7 cellular contexts compared by ENCODE assay signal in genomic region chr1:156892190-156893047, GRCh38. TPM values are rescaled to one million over a fixed set of nuclear protein-coding genes. Genes with fewer than 3 reads are reported as not detected.
DNase-seq lines count a peak whose midpoint lies in the region; ATAC-seq and TF ChIP-seq lines count a peak whose summit lies in the region.

No MANE protein-coding gene starts in this region.

- no peaks in the 10 kb centered on the region for H3K9me3 ChIP-seq in HUES64 (ENCODE audit: insufficient read depth, low read depth, low read length)
- H3K9me3 ChIP-seq in OCI-LY3 (ENCODE audit: insufficient read depth, low read length): no peaks in the 10 kb centered on the region

- H3K4me1 Mint-ChIP-seq in naive B cell: peaks cover 4 to 20% (median 14%) of the 10 kb centered on the region in 3 donors

- H3K79me2 ChIP-seq in OCI-LY3 (ENCODE audit: low read length): no peaks in the 10 kb centered on the region

- 5% methylated on average over 48 of the region's 48 CpGs for WGBS in HUES64

- H3K4me3 Mint-ChIP-seq in naive B cell: peak overlapping the region; percentile 30 to 79 (median 68)

- TF ChIP-seq POLR2A in erythroblast (IDR thresholded peaks at IDR 0.05; ENCODE audit: low read length): no peak

- H3K27ac Mint-ChIP-seq in naive B cell: peak overlapping the region in 1 of 6 donors; percentile 21

- TF ChIP-seq CTCF in GM13977 (IDR thresholded peaks at IDR 0.05; ENCODE audit: extremely low read depth, insufficient read depth, missing control alignments): peak; percentile 82
- peak; percentile 86 for TF ChIP-seq CTCF in OCI-LY3 (IDR thresholded peaks at IDR 0.05; ENCODE audit: low read depth, low read length)

- no peak overlapping the region for H2AFZ ChIP-seq in OCI-LY3 (ENCODE audit: low read depth, low read length)

- DNase-seq in GM13977 (ENCODE audit: low spot score): peak; percentile 87
- peak; percentile 88 for DNase-seq in activated T-cell treated with anti-CD3 and anti-CD28 coated beads for 48 hours (ENCODE audit: low read depth)
- peak; percentile 90 to 94 for DNase-seq in erythroblast (lab: John Stamatoyannopoulos, UW)
- DNase-seq in naive B cell: peak; percentile 57
- peak; percentile 78 to 81 for DNase-seq in stimulated activated CD8-positive, alpha-beta memory T cell treated with anti-CD3 and anti-CD28 coated beads, Interleukin-7, amount 100 ng/mL, for 4 hours (ENCODE audit: low read depth in 2 of 2)

- no peaks in the 10 kb centered on the region for H3K9me3 Mint-ChIP-seq in naive B cell

- H3K4me3 ChIP-seq in HUES64 (ENCODE audit: low read length): peak overlapping the region; percentile 26
- H3K4me3 ChIP-seq in OCI-LY3 (ENCODE audit: low read length): peak overlapping the region; percentile 64

- H3K4me1 ChIP-seq in HUES64 (ENCODE audit: insufficient read depth, low read length) (peaks cover 7% of the 10 kb centered on the region), OCI-LY3 (ENCODE audit: low read length) (peaks cover 4% of the 10 kb centered on the region; the same call in 1 of the 2 replicates)

- no peak overlapping the region for H3K9ac ChIP-seq in HUES64 (ENCODE audit: low read depth, low read length)
- no peak overlapping the region for H3K9ac ChIP-seq in OCI-LY3 (ENCODE audit: low read length)

- H3K36me3 Mint-ChIP-seq in naive B cell: peaks cover 0 to 8% of the 10 kb centered on the region in 2 donors

- H4K20me1 ChIP-seq in OCI-LY3 (ENCODE audit: insufficient read depth, low read length): no peaks in the 10 kb centered on the region

- H3K27ac ChIP-seq in HUES64 (ENCODE audit: low read depth, low read length) (no peak overlapping the region), OCI-LY3 (ENCODE audit: low read length) (no peak overlapping the region)

- ATAC-seq in naive B cell (ENCODE audit: low read depth in 2 of 2): peak; percentile 91 to 92

- H3K27me3 ChIP-seq in HUES64 (ENCODE audit: insufficient read depth, low read length) (peaks cover 58% of the 10 kb centered on the region), OCI-LY3 (ENCODE audit: low read depth, low read length) (0 out of 2 replicates have a peak, but pooled peaks cover 15% of the 10 kb centered on the region)

- peak overlapping the region; percentile 54 for H3K4me2 ChIP-seq in OCI-LY3 (ENCODE audit: low read length)

- no peaks in the 10 kb centered on the region for H3K36me3 ChIP-seq in HUES64 (ENCODE audit: insufficient read depth, low read length)
- no peaks in the 10 kb centered on the region for H3K36me3 ChIP-seq in OCI-LY3 (replicated peaks; ENCODE audit: low read depth, low read length)

- in situ Hi-C loops in GM13977 (cut with MboI; ENCODE audit: low pct_unique_long_range_greater_than_20kb, low sequenced_read_pairs, unreplicated experiment): no loop called here

- peaks cover 56 to 92% (median 79%) of the 10 kb centered on the region in 3 donors for H3K27me3 Mint-ChIP-seq in naive B cell

RNA-seq across cellular contexts. Expression of gene PEAR1, which starts 1.1 kb away (rescaled TPM):
- 1.4 TPM for polyA plus RNA-seq in HUES64 (2013, experiment 1 of 2)
- polyA plus RNA-seq in HUES64 (2013, experiment 2 of 2): 1.0 TPM
- polyA plus RNA-seq in naive B cell (ENCODE audit: low read depth in 6 of 6): under 1 TPM in 3 of 6 donors, not detected in 3; 0.11 to 0.85 (median 0.27) TPM

RNA-seq across cellular contexts. Expression of gene LRRC71, which starts 28.0 kb away (rescaled TPM):
- polyA plus RNA-seq in HUES64 (2013, experiment 1 of 2): not detected
- not detected for polyA plus RNA-seq in HUES64 (2013, experiment 2 of 2)
- not detected for polyA plus RNA-seq in naive B cell (ENCODE audit: low read depth in 6 of 6)

RNA-seq across cellular contexts. Expression of gene NTRK1, which starts 31.8 kb away (rescaled TPM):
- polyA plus RNA-seq in HUES64 (2013, experiment 1 of 2): 0.30 TPM
- 0.25 TPM for polyA plus RNA-seq in HUES64 (2013, experiment 2 of 2)
- not detected for polyA plus RNA-seq in naive B cell (ENCODE audit: low read depth in 6 of 6)

RNA-seq across cellular contexts. Expression of gene INSRR, which starts 33.5 kb away (rescaled TPM):
- polyA plus RNA-seq in HUES64 (2013, experiment 1 of 2): not detected
- not detected for polyA plus RNA-seq in HUES64 (2013, experiment 2 of 2)
- polyA plus RNA-seq in naive B cell (ENCODE audit: low read depth in 6 of 6): not detected
